ENCODE assay signal across 16 cellular contexts in genomic region chr11:28535677-28536076, GRCh38.
A peak's percentile ranks its signal among the peaks of the same experiment; 100 is the strongest.
DNase-seq lines count a peak whose midpoint lies in the region; ATAC-seq and TF ChIP-seq lines count a peak whose summit lies in the region.
"Had no signal": no experiment of that assay in that cellular context is flagged by ENCODE, and none has a peak within 500 bp of the region (broad histone marks: within the 10 kb centered on the region; RNA-seq: fewer than 3 reads in every experiment).

No MANE protein-coding gene starts in this region.

- TF ChIP-seq POLR2A in breast epithelium (IDR thresholded peaks at IDR 0.05), result no peak
- TF ChIP-seq POLR2A in transverse colon (IDR thresholded peaks at IDR 0.05), result no peak

- no peak overlapping the region for H3K27ac Mint-ChIP-seq in MCF 10A (ENCODE audit: low read depth, unreplicated experiment)
- H3K27ac Mint-ChIP-seq: CD8-positive, alpha-beta memory T cell; H9 had no signal

- CTCF ChIA-PET in MCF 10A (lab: Yijun Ruan, JAX), result no interaction called here

- intact Hi-C loops in MCF 10A (cut with micrococcal nuclease) (no loop called here), breast epithelium (cut with DNase I; ENCODE audit: low total_unique reads) (no loop called here), heart right ventricle (cut with DNase I) (loop anchor here in 3 of 10 donors (10.0 kb wide), 1 partner anchor 831 kb away; the partner anchor contains the start of gene BDNF (in 3 of the 3)), transverse colon (cut with DNase I; ENCODE audit: low total_unique reads) (no loop called here)

- no TSS peak for BruUV-seq in MCF 10A (replicated peaks; lab: Mats Ljungman, UMichigan)

- H3K4me1 ChIP-seq in breast epithelium (no peaks in the 10 kb centered on the region), RWPE2 (ENCODE audit: insufficient read depth, poor library complexity, severe bottlenecking) (peaks cover 25% of the 10 kb centered on the region), heart right ventricle (no peaks in the 10 kb centered on the region), transverse colon (no peaks in the 10 kb centered on the region)
- H3K4me1 ChIP-seq: BLaER1 had no signal

- no peak for TF ChIP-seq CTCF in MCF 10A (IDR thresholded peaks at IDR 0.05; ENCODE audit: unreplicated experiment)
- TF ChIP-seq CTCF in breast epithelium (IDR thresholded peaks at IDR 0.05), result no peak
- no peak for TF ChIP-seq CTCF in RWPE2 (IDR thresholded peaks at IDR 0.05; ENCODE audit: poor library complexity, severe bottlenecking)
- no peak for TF ChIP-seq CTCF in heart right ventricle (IDR thresholded peaks at IDR 0.05)
- TF ChIP-seq CTCF in transverse colon (IDR thresholded peaks at IDR 0.05), result no peak

- POLR2A ChIA-PET in MCF 10A (lab: Yijun Ruan, JAX), result no interaction called here

- no peak overlapping the region for H3K4me3 ChIP-seq in breast epithelium
- H3K4me3 ChIP-seq in RWPE2 (ENCODE audit: severe bottlenecking), result no peak overlapping the region
- H3K4me3 ChIP-seq in heart right ventricle, result no peak overlapping the region
- no peak overlapping the region for H3K4me3 ChIP-seq in transverse colon
- H3K4me3 ChIP-seq: BLaER1, K562 had no signal

- no peaks in the 10 kb centered on the region for H3K9me3 ChIP-seq in breast epithelium
- H3K9me3 ChIP-seq in RWPE2 (ENCODE audit: severe bottlenecking), result no peaks in the 10 kb centered on the region
- no peaks in the 10 kb centered on the region for H3K9me3 ChIP-seq in heart right ventricle
- no peaks in the 10 kb centered on the region for H3K9me3 ChIP-seq in transverse colon
- H3K9me3 ChIP-seq: BLaER1, Caco-2 had no signal

- no peak overlapping the region for H3K4me3 Mint-ChIP-seq in MCF 10A (ENCODE audit: unreplicated experiment)
- H3K4me3 Mint-ChIP-seq: CD8-positive, alpha-beta memory T cell; H9 had no signal

- H3K27ac ChIP-seq in breast epithelium, result no peak overlapping the region
- H3K27ac ChIP-seq in RWPE2 (ENCODE audit: poor library complexity, severe bottlenecking), result peak overlapping the region; percentile 8
- H3K27ac ChIP-seq in heart right ventricle, result no peak overlapping the region
- no peak overlapping the region for H3K27ac ChIP-seq in transverse colon
- H3K27ac ChIP-seq: BLaER1 had no signal

- peak; percentile 89 for ATAC-seq in RWPE2 (ENCODE audit: low read depth)
- peak; percentile 71 for ATAC-seq in esophagus mucosa
- no peak for ATAC-seq in heart right ventricle
- ATAC-seq: HepG2, K562 had no signal

- no peaks in the 10 kb centered on the region for H3K27me3 Mint-ChIP-seq in MCF 10A (ENCODE audit: insufficient read depth, unreplicated experiment)
- H3K27me3 Mint-ChIP-seq: CD8-positive, alpha-beta memory T cell had no signal

- H3K36me3 Mint-ChIP-seq in MCF 10A (ENCODE audit: insufficient read depth, unreplicated experiment), result peaks cover 6% of the 10 kb centered on the region
- H3K36me3 Mint-ChIP-seq: CD8-positive, alpha-beta memory T cell had no signal

- H3K36me3 ChIP-seq in breast epithelium, result no peaks in the 10 kb centered on the region
- no peaks in the 10 kb centered on the region for H3K36me3 ChIP-seq in RWPE2 (ENCODE audit: low read depth)
- no peaks in the 10 kb centered on the region for H3K36me3 ChIP-seq in heart right ventricle
- no peaks in the 10 kb centered on the region for H3K36me3 ChIP-seq in transverse colon
- H3K36me3 ChIP-seq: BLaER1 had no signal

- no peaks in the 10 kb centered on the region for H3K4me1 Mint-ChIP-seq in MCF 10A (ENCODE audit: insufficient read depth, unreplicated experiment)
- H3K4me1 Mint-ChIP-seq: CD8-positive, alpha-beta memory T cell; H9 had no signal

- in situ Hi-C loops in transverse colon (cut with MboI; ENCODE audit: low pct_ligation_motif_present in 1 of 4, low pct_unique_long_range_greater_than_20kb in 1 of 4, low sequenced_read_pairs in 3 of 4), result loop anchor here in 3 of 4 donors (25.0 kb wide), 2 partner anchors 823 to 848 kb away; partner anchors contain the start of gene BDNF (in 2 of the 3)

- DNase-seq in MCF 10A (ENCODE audit: unreplicated experiment) (peak; percentile 37), breast epithelium (ENCODE audit: low spot score in 2 of 2) (no peak), RWPE2 (ENCODE audit: low spot score) (no peak), heart right ventricle (no peak), amygdala (lab: John Stamatoyannopoulos, UW) (no peak), transverse colon (no peak)
- DNase-seq: 8988T; AML-193; Caco-2; CD8-positive, alpha-beta memory T cell; GOT3; H9 had no signal

- TF ChIP-seq EP300 in transverse colon (IDR thresholded peaks at IDR 0.05; ENCODE audit: low read depth), result no peak

- H3K27me3 ChIP-seq in breast epithelium, result no peaks in the 10 kb centered on the region
- H3K27me3 ChIP-seq in RWPE2 (ENCODE audit: insufficient read depth, poor library complexity, severe bottlenecking), result no peaks in the 10 kb centered on the region
- H3K27me3 ChIP-seq in heart right ventricle, result no peaks in the 10 kb centered on the region
- H3K27me3 ChIP-seq in transverse colon, result no peaks in the 10 kb centered on the region
- H3K27me3 ChIP-seq: BLaER1 had no signal

- H3K9me3 Mint-ChIP-seq in MCF 10A (ENCODE audit: unreplicated experiment), result no peaks in the 10 kb centered on the region
- H3K9me3 Mint-ChIP-seq: H9 had no signal

- whole genome bisulfite sequencing in heart right ventricle, 2 donors, result 64 to 74% methylated on average over 2 of the region's 2 CpGs
- WGBS in transverse colon (ENCODE audit: low coverage in 1 of 2), 2 donors, result 74 to 75% methylated on average over 2 of the region's 2 CpGs

Comparison
In these comparisons a context has a peak if more than half of its experiments do, and no peak if none do; other contexts are left out.
1. ATAC-seq: peak in RWPE2 (single experiment) and esophagus mucosa (single experiment); none in heart right ventricle (0 of 8).